Comparison of ENCODE assay signal across 1 cellular context in the genomic region with DNA sequence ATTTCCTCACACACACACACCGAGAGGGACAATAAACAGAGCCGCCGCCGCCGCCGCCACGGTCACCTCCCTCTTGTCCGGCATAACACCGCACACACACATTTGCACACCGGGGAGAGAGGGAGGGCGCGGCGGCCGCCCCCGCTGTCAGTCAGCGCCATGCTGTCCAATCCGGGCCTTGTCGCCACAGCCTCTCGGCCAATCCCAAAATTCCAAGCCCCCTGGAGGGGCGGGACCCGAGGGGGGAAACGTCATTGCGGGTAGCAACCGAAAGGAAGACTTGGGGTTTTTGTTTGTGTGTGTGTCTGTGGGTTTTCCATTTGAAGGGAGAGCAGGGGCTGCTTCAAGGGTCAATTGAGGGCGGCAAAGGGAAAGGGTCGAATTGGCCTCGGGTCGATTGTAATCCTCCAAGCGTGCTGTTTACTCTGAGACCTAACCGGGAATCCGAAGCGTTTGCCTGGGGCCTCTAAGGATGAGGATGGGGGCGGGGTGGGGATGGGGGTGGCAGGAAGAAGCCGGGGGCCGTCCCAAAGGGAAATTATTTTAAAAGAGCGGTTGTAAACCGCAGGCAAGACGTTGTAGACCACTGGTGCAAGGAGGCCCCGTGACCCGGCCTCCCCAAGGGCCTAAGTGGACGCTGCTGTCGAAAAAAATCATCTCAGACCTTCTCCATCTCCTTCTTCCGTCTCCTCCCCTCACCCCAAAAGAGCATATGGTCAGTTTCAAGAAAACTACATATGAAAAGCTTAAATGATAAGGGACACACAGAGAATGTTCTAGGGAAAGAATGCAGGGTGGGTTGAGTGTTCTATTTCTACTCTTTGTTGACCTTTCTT.
TF ChIP-seq lines count a peak whose summit lies in the region.

A gene with protein sequence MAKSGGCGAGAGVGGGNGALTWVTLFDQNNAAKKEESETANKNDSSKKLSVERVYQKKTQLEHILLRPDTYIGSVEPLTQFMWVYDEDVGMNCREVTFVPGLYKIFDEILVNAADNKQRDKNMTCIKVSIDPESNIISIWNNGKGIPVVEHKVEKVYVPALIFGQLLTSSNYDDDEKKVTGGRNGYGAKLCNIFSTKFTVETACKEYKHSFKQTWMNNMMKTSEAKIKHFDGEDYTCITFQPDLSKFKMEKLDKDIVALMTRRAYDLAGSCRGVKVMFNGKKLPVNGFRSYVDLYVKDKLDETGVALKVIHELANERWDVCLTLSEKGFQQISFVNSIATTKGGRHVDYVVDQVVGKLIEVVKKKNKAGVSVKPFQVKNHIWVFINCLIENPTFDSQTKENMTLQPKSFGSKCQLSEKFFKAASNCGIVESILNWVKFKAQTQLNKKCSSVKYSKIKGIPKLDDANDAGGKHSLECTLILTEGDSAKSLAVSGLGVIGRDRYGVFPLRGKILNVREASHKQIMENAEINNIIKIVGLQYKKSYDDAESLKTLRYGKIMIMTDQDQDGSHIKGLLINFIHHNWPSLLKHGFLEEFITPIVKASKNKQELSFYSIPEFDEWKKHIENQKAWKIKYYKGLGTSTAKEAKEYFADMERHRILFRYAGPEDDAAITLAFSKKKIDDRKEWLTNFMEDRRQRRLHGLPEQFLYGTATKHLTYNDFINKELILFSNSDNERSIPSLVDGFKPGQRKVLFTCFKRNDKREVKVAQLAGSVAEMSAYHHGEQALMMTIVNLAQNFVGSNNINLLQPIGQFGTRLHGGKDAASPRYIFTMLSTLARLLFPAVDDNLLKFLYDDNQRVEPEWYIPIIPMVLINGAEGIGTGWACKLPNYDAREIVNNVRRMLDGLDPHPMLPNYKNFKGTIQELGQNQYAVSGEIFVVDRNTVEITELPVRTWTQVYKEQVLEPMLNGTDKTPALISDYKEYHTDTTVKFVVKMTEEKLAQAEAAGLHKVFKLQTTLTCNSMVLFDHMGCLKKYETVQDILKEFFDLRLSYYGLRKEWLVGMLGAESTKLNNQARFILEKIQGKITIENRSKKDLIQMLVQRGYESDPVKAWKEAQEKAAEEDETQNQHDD (N-terminal part only) (minus strand): TSS at position 98 of the 836 bp plus-strand sequence. CDS start 610 bp downstream, outside the sequence.

TF ChIP-seq in HepG2, 621 proteins besides CTCF, POLR2A, EP300 and RAD21 (continued from another document and continues in another):
- peak; percentile 70; the same call in 1 of the 2 replicates for TF ChIP-seq THRA (CRISPR knock-in tag; IDR thresholded peaks at IDR 0.05; ENCODE audit: borderline replicate concordance)
- TF ChIP-seq ZBTB20 (CRISPR knock-in tag; IDR thresholded peaks at IDR 0.05; ENCODE audit: borderline replicate concordance, low read depth), result peak; percentile 33; the same call in 1 of the 2 replicates
- TF ChIP-seq GLMP (CRISPR knock-in tag; IDR thresholded peaks at IDR 0.05; ENCODE audit: borderline replicate concordance), result no peak
- TF ChIP-seq NFYB (CRISPR knock-in tag; IDR thresholded peaks at IDR 0.05), result peak; percentile 96
- no peak for TF ChIP-seq ZFY (CRISPR knock-in tag; IDR thresholded peaks at IDR 0.05)
- no peak for TF ChIP-seq POGZ (CRISPR knock-in tag; IDR thresholded peaks at IDR 0.05)
- no peak for TF ChIP-seq RFX3 (CRISPR knock-in tag; IDR thresholded peaks at IDR 0.05)
- TF ChIP-seq NFYC (CRISPR knock-in tag; IDR thresholded peaks at IDR 0.05), result peak; percentile 96
- no peak for TF ChIP-seq MYNN (CRISPR knock-in tag; IDR thresholded peaks at IDR 0.05; ENCODE audit: low read depth)
- TF ChIP-seq HMGA1 (CRISPR knock-in tag; conservative IDR thresholded peaks at IDR 0.05), result no peak
- TF ChIP-seq KAT8 (CRISPR knock-in tag; IDR thresholded peaks at IDR 0.05), result peak; percentile 59; the same call in 1 of the 2 replicates
- TF ChIP-seq MEIS2 (CRISPR knock-in tag; IDR thresholded peaks at IDR 0.05), result no peak
- no peak for TF ChIP-seq ZFP36L2 (CRISPR knock-in tag; IDR thresholded peaks at IDR 0.05)
- TF ChIP-seq HES4 (CRISPR knock-in tag; IDR thresholded peaks at IDR 0.05; ENCODE audit: borderline replicate concordance), result no peak
- TF ChIP-seq ARID5B (CRISPR knock-in tag; IDR thresholded peaks at IDR 0.05), result peak; percentile 66
- TF ChIP-seq, protein P1, sequence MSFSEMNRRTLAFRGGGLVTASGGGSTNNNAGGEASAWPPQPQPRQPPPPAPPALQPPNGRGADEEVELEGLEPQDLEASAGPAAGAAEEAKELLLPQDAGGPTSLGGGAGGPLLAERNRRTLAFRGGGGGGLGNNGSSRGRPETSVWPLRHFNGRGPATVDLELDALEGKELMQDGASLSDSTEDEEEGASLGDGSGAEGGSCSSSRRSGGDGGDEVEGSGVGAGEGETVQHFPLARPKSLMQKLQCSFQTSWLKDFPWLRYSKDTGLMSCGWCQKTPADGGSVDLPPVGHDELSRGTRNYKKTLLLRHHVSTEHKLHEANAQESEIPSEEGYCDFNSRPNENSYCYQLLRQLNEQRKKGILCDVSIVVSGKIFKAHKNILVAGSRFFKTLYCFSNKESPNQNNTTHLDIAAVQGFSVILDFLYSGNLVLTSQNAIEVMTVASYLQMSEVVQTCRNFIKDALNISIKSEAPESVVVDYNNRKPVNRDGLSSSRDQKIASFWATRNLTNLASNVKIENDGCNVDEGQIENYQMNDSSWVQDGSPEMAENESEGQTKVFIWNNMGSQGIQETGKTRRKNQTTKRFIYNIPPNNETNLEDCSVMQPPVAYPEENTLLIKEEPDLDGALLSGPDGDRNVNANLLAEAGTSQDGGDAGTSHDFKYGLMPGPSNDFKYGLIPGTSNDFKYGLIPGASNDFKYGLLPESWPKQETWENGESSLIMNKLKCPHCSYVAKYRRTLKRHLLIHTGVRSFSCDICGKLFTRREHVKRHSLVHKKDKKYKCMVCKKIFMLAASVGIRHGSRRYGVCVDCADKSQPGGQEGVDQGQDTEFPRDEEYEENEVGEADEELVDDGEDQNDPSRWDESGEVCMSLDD (CRISPR knock-in tag; IDR thresholded peaks at IDR 0.05; ENCODE audit: borderline replicate concordance), result 0 out of 2 replicates have a peak, but pooled peaks have one; percentile 5
- TF ChIP-seq HDAC2 (CRISPR knock-in tag; IDR thresholded peaks at IDR 0.05), result no peak; the same call in 1 of the 2 replicates
- TF ChIP-seq ZNF879 (CRISPR knock-in tag; IDR thresholded peaks at IDR 0.05), result no peak
- TF ChIP-seq ATF7 (IDR thresholded peaks at IDR 0.05), result no peak
- TF ChIP-seq ATF7 (CRISPR knock-in tag; IDR thresholded peaks at IDR 0.05), result 0 out of 2 replicates have a peak, but pooled peaks have one; percentile 35
- no peak for TF ChIP-seq ZKSCAN5 (CRISPR knock-in tag; IDR thresholded peaks at IDR 0.05)
- TF ChIP-seq RXRB (CRISPR knock-in tag; IDR thresholded peaks at IDR 0.05; ENCODE audit: borderline replicate concordance), result peak; percentile 63; the same call in 1 of the 2 replicates
- TF ChIP-seq ZNF235 (CRISPR knock-in tag; IDR thresholded peaks at IDR 0.05; ENCODE audit: borderline replicate concordance), result no peak
- TF ChIP-seq MIER3 (CRISPR knock-in tag; IDR thresholded peaks at IDR 0.05; ENCODE audit: borderline replicate concordance), result 0 out of 2 replicates have a peak, but pooled peaks have one; percentile 22
- TF ChIP-seq ZNF761 (CRISPR knock-in tag; conservative IDR thresholded peaks at IDR 0.05), result peak; percentile 52; the same call in 1 of the 2 replicates
- TF ChIP-seq YEATS4 (CRISPR knock-in tag; IDR thresholded peaks at IDR 0.05; ENCODE audit: borderline replicate concordance), result no peak
- no peak; the same call in 1 of the 2 replicates for TF ChIP-seq ZFX (CRISPR knock-in tag; IDR thresholded peaks at IDR 0.05; ENCODE audit: low read depth)
- peak; percentile 100 for TF ChIP-seq RFX5 (IDR thresholded peaks at IDR 0.05; ENCODE audit: low read depth, low read length)
- TF ChIP-seq, protein P2, sequence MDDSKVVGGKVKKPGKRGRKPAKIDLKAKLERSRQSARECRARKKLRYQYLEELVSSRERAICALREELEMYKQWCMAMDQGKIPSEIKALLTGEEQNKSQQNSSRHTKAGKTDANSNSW (CRISPR knock-in tag; IDR thresholded peaks at IDR 0.05; ENCODE audit: borderline replicate concordance), result no peak
- peak; percentile 100 for TF ChIP-seq RFXANK (CRISPR knock-in tag; IDR thresholded peaks at IDR 0.05)
- TF ChIP-seq AFF4 (CRISPR knock-in tag; IDR thresholded peaks at IDR 0.05), result no peak
- TF ChIP-seq ARHGAP35 (CRISPR knock-in tag; IDR thresholded peaks at IDR 0.05; ENCODE audit: borderline replicate concordance), result 0 out of 2 replicates have a peak, but pooled peaks have one; percentile 59
- no peak for TF ChIP-seq MTF2 (CRISPR knock-in tag; IDR thresholded peaks at IDR 0.05; ENCODE audit: borderline replicate concordance)
- no peak for TF ChIP-seq PRMT3 (CRISPR knock-in tag; IDR thresholded peaks at IDR 0.05; ENCODE audit: borderline replicate concordance, low read depth)
- no peak for TF ChIP-seq ZNF207 (IDR thresholded peaks at IDR 0.05; ENCODE audit: borderline replicate concordance)
- peak; percentile 33; the same call in 1 of the 2 replicates for TF ChIP-seq FOXO1 (CRISPR knock-in tag; IDR thresholded peaks at IDR 0.05)
- no peak for TF ChIP-seq TCF7 (IDR thresholded peaks at IDR 0.05; ENCODE audit: low read depth)
- 0 out of 2 replicates have a peak, but pooled peaks have one; percentile 27 for TF ChIP-seq SALL2 (CRISPR knock-in tag; IDR thresholded peaks at IDR 0.05)
- no peak for TF ChIP-seq AHR (CRISPR knock-in tag; IDR thresholded peaks at IDR 0.05)
- no peak for TF ChIP-seq REL (CRISPR knock-in tag; conservative IDR thresholded peaks at IDR 0.05)
- TF ChIP-seq RAD51 (IDR thresholded peaks at IDR 0.05; ENCODE audit: borderline replicate concordance), result no peak
- no peak for TF ChIP-seq TBL1XR1 (IDR thresholded peaks at IDR 0.05; ENCODE audit: borderline replicate concordance, low read length, partially characterized antibody)
- no peak for TF ChIP-seq ZNF75D (CRISPR knock-in tag; IDR thresholded peaks at IDR 0.05; ENCODE audit: borderline replicate concordance)
- no peak for TF ChIP-seq HOXA5 (CRISPR knock-in tag; IDR thresholded peaks at IDR 0.05)
- no peak for TF ChIP-seq ZNF484 (CRISPR knock-in tag; IDR thresholded peaks at IDR 0.05; ENCODE audit: borderline replicate concordance, low read depth)
- no peak for TF ChIP-seq MIXL1 (CRISPR knock-in tag; IDR thresholded peaks at IDR 0.05)
